26 cellular contexts compared by ENCODE assay signal in the genomic region with DNA sequence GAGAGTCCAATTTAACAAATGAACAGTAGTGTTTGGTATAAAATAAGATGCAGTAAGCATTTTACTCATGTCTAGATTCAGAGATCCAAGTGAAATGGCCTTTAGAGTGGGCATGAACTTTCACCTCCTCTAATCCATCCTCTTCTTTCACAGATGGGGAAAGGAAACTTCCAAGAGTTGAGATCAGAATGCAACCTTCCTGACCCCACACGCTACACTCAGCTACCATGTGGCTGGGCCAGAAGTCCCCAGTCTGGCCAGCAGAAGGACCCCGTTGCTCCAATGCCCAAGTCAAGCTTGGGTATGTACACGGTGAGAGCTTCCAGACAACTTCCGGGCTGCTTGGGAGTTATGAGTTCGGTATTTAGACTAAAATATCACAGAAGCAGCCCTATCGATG.
"Had no signal": no experiment of that assay in that cellular context is flagged by ENCODE, and none has a peak within 500 bp of the region (broad histone marks: within the 10 kb centered on the region; RNA-seq: fewer than 3 reads in every experiment).

No MANE protein-coding gene starts in this region.

- H3K27me3 Mint-ChIP-seq: activated CD8-positive, alpha-beta T cell treated with anti-CD3 and anti-CD28 coated beads for 36 hours; activated naive CD8-positive, alpha-beta T cell treated with anti-CD3 and anti-CD28 coated beads for 36 hours; brain; naive thymus-derived CD4-positive, alpha-beta T cell; type B pancreatic cell had no signal

- H3K36me3 Mint-ChIP-seq: brain, type B pancreatic cell had no signal

- H3K27ac Mint-ChIP-seq: activated CD8-positive, alpha-beta T cell treated with anti-CD3 and anti-CD28 coated beads for 36 hours; activated naive CD8-positive, alpha-beta T cell treated with anti-CD3 and anti-CD28 coated beads for 36 hours; activated T-cell treated with anti-CD3 and anti-CD28 coated beads, Interleukin-2, amount 50 U/mL, for 72 hours; brain; type B pancreatic cell had no signal

- DNase-seq: activated CD4-positive, alpha-beta T cell treated with anti-CD3 and anti-CD28 coated beads for 1 hour; activated CD4-positive, alpha-beta T cell treated with anti-CD3 and anti-CD28 coated beads, Interleukin-2, amount 50 U/mL, for 1 hour; activated CD8-positive, alpha-beta T cell treated with anti-CD3 and anti-CD28 coated beads for 36 hours; activated naive CD4-positive, alpha-beta T cell; activated naive CD8-positive, alpha-beta T cell treated with anti-CD3 and anti-CD28 coated beads for 36 hours; activated T-cell treated with anti-CD3 and anti-CD28 coated beads, Interleukin-2, amount 50 U/mL, for 72 hours; adrenal gland; cerebellar nuclear complex; colonic mucosa; dorsolateral prefrontal cortex; effector memory CD4-positive, alpha-beta T cell; foreskin fibroblast; head of caudate nucleus; hippocampal formation; left cardiac atrium; mammary epithelial cell; midbrain; naive thymus-derived CD4-positive, alpha-beta T cell; nucleus accumbens; right cardiac atrium; stimulated activated naive CD4-positive, alpha-beta T cell treated with Interleukin-2 at 50 U/mL for 16 hours; SW 1271; T-helper 2 cell had no signal

- ATAC-seq: activated CD8-positive, alpha-beta T cell treated with anti-CD3 and anti-CD28 coated beads for 36 hours; activated T-cell treated with anti-CD3 and anti-CD28 coated beads, Interleukin-2, amount 50 U/mL, for 72 hours; esophagus mucosa; left cardiac atrium; naive thymus-derived CD4-positive, alpha-beta T cell; right cardiac atrium had no signal

- H3K9me3 Mint-ChIP-seq: activated CD8-positive, alpha-beta T cell treated with anti-CD3 and anti-CD28 coated beads for 36 hours; activated naive CD8-positive, alpha-beta T cell treated with anti-CD3 and anti-CD28 coated beads for 36 hours; activated T-cell treated with anti-CD3 and anti-CD28 coated beads, Interleukin-2, amount 50 U/mL, for 72 hours; brain; naive thymus-derived CD4-positive, alpha-beta T cell; type B pancreatic cell had no signal

- H3K4me3 Mint-ChIP-seq: activated CD8-positive, alpha-beta T cell treated with anti-CD3 and anti-CD28 coated beads for 36 hours; activated naive CD8-positive, alpha-beta T cell treated with anti-CD3 and anti-CD28 coated beads for 36 hours; activated T-cell treated with anti-CD3 and anti-CD28 coated beads, Interleukin-2, amount 50 U/mL, for 72 hours; brain; naive thymus-derived CD4-positive, alpha-beta T cell; type B pancreatic cell had no signal
